Comparison of ENCODE assay signal across 15 cellular contexts in the genomic region with DNA sequence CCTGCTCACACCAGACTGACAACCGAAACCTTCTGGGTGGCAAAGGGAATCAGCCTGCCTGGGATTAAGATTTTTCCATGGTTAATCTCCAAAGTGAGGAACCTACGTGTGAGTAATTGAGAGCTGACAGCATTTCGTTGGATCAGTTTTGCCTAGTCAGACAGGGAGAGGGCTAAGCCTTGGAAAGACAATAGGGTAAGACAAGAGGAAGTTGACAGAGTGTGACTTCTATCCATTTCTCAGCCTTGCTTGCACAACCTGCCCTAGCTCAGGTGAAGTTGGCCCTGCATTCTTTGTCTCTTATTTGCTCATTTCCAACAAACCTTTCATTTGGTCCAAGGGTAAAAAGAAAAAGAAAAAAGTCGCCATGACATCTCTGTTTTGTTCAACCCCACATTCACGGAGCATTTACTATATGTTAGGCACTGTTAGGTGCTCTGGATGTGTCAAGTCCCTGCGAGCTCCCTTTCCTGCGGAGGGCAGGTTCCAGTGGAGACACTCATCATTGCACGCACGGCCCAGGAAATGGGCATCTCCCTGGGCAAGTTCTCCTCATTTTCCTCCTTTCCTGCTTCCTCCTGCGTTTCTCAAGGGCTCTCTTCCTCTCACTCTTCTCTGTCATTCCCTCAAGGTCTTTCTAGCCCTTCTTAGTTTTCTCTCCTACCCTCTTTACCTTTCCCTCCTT. TPM values are rescaled to one million over a fixed set of nuclear protein-coding genes. Genes with fewer than 3 reads are reported as not detected.
DNase-seq lines count a peak whose midpoint lies in the region; ATAC-seq and TF ChIP-seq lines count a peak whose summit lies in the region.
"Had no signal": no experiment of that assay in that cellular context is flagged by ENCODE, and none has a peak within 500 bp of the region (broad histone marks: within the 10 kb centered on the region; RNA-seq: fewer than 3 reads in every experiment).

No MANE protein-coding gene starts in this region.

- peak; percentile 78 for ATAC-seq in RWPE2 (ENCODE audit: low read depth)
- no peak for ATAC-seq in GM21367 (IDR thresholded peaks at IDR 0.05; ENCODE audit: unreplicated experiment)
- ATAC-seq: activated CD8-positive, alpha-beta T cell treated with anti-CD3 and anti-CD28 coated beads, Interleukin-2, amount 10 ng/mL, durations not matched to agents 7 days and 5 days; stimulated activated naive CD8-positive, alpha-beta T cell treated with anti-CD3 and anti-CD28 coated beads, Interleukin-15, Interleukin-2, amounts not matched to agents 100 U/mL and 50 U/mL, for 24 hours; T-cell had no signal

- no peak overlapping the region for H3K4me3 ChIP-seq in AG04450 (ENCODE audit: low read depth, low read length)
- H3K4me3 ChIP-seq in RWPE2 (ENCODE audit: severe bottlenecking), result no peak overlapping the region
- H3K4me3 ChIP-seq: dorsolateral prefrontal cortex had no signal

- CTCF ChIA-PET in AG04450 (lab: Charles Lee), result interaction anchor here (0.9 to 1.3 kb wide), 2 partner anchors 20 to 25 kb away, joined by 3 read pairs; no protein-coding TSS in a partner anchor

- H3K4me1 Mint-ChIP-seq in progenitor cell of endocrine pancreas (ENCODE audit: low read depth), result peaks cover 51% of the 10 kb centered on the region
- H3K4me1 Mint-ChIP-seq: activated naive CD4-positive, alpha-beta T cell treated with anti-CD3 and anti-CD28 coated beads, Interleukin-2, amount 10 ng/mL, durations not matched to agents 7 days and 5 days; naive B cell; T-cell had no signal

- POLR2A ChIA-PET in AG04450 (lab: Yijun Ruan, JAX), result interaction anchor here (0.7 kb wide), 1 partner anchor 26 kb away, joined by 3 read pairs; no protein-coding TSS in a partner anchor

- peaks cover 2% of the 10 kb centered on the region for H3K36me3 Mint-ChIP-seq in progenitor cell of endocrine pancreas (ENCODE audit: insufficient read depth)
- H3K36me3 Mint-ChIP-seq: activated naive CD4-positive, alpha-beta T cell treated with anti-CD3 and anti-CD28 coated beads, Interleukin-2, amount 10 ng/mL, durations not matched to agents 7 days and 5 days; naive B cell; T-cell had no signal

- H3K9me3 Mint-ChIP-seq in progenitor cell of endocrine pancreas (ENCODE audit: low read depth), result no peaks in the 10 kb centered on the region
- H3K9me3 Mint-ChIP-seq: activated naive CD4-positive, alpha-beta T cell treated with anti-CD3 and anti-CD28 coated beads, Interleukin-2, amount 10 ng/mL, durations not matched to agents 7 days and 5 days; T-cell had no signal

- H3K4me3 Mint-ChIP-seq in progenitor cell of endocrine pancreas (ENCODE audit: low read depth), result no peak overlapping the region
- H3K4me3 Mint-ChIP-seq: activated CD8-positive, alpha-beta T cell treated with anti-CD3 and anti-CD28 coated beads, Interleukin-2, amount 10 ng/mL, durations not matched to agents 7 days and 5 days; activated naive CD4-positive, alpha-beta T cell treated with anti-CD3 and anti-CD28 coated beads, Interleukin-2, amount 10 ng/mL, durations not matched to agents 7 days and 5 days; naive B cell; T-cell had no signal

- peaks cover 66% of the 10 kb centered on the region for H3K4me1 ChIP-seq in RWPE2 (ENCODE audit: insufficient read depth, poor library complexity, severe bottlenecking)

- H3K27me3 Mint-ChIP-seq in progenitor cell of endocrine pancreas, result no peaks in the 10 kb centered on the region

- TF ChIP-seq CTCF in AG04450 (IDR thresholded peaks at IDR 0.05; ENCODE audit: low read depth, low read length) (no peak), RWPE2 (IDR thresholded peaks at IDR 0.05; ENCODE audit: poor library complexity, severe bottlenecking) (no peak), progenitor cell of endocrine pancreas (IDR thresholded peaks at IDR 0.05; ENCODE audit: unreplicated experiment) (no peak)

- H3K9me3 ChIP-seq in AG04450 (ENCODE audit: control insufficient read depth, insufficient read depth, low read length) (no peaks in the 10 kb centered on the region), RWPE2 (ENCODE audit: severe bottlenecking) (no peaks in the 10 kb centered on the region)

- H3K36me3 ChIP-seq in RWPE2 (ENCODE audit: low read depth), result peaks cover 5% of the 10 kb centered on the region; the same call in 1 of the 2 replicates

- peak overlapping the region; percentile 91 for H3K27ac Mint-ChIP-seq in progenitor cell of endocrine pancreas
- H3K27ac Mint-ChIP-seq: activated CD8-positive, alpha-beta T cell treated with anti-CD3 and anti-CD28 coated beads, Interleukin-2, amount 10 ng/mL, durations not matched to agents 7 days and 5 days; activated naive CD4-positive, alpha-beta T cell treated with anti-CD3 and anti-CD28 coated beads, Interleukin-2, amount 10 ng/mL, durations not matched to agents 7 days and 5 days; naive B cell; T-cell had no signal

- DNase-seq in AG04450 (ENCODE audit: low read depth, low spot score) (no peak), RWPE2 (ENCODE audit: low spot score) (peak; percentile 75), epithelial cell of prostate (ENCODE audit: low read depth, low spot score) (peak; percentile 55), progenitor cell of endocrine pancreas (ENCODE audit: low spot score, unreplicated experiment) (no peak), NCI-H1694 treated with DMSO at 0.1 percent for 48 hours (lab: John Stamatoyannopoulos, UW) (no peak), cortex of kidney (lab: John Stamatoyannopoulos, UW) (no peak), NCI-H69 (lab: John Stamatoyannopoulos, UW) (no peak)
- DNase-seq: activated CD8-positive, alpha-beta T cell treated with anti-CD3 and anti-CD28 coated beads, Interleukin-2, amount 10 ng/mL, durations not matched to agents 7 days and 5 days; activated naive CD4-positive, alpha-beta T cell treated with anti-CD3 and anti-CD28 coated beads, Interleukin-2, amount 10 ng/mL, durations not matched to agents 7 days and 5 days; dorsolateral prefrontal cortex; naive B cell; NCI-H526 treated with DMSO at 0.1 percent for 48 hours; stimulated activated naive CD8-positive, alpha-beta T cell treated with anti-CD3 and anti-CD28 coated beads, Interleukin-15, Interleukin-2, amounts not matched to agents 100 U/mL and 50 U/mL, for 24 hours; T-cell had no signal

- H3K27ac ChIP-seq in AG04450 (ENCODE audit: low read depth, low read length) (peak overlapping the region; percentile 31), RWPE2 (ENCODE audit: poor library complexity, severe bottlenecking) (peak overlapping the region; percentile 98), epithelial cell of prostate (peak overlapping the region; percentile 100)

- H3K27me3 ChIP-seq in AG04450 (ENCODE audit: control insufficient read depth, insufficient read depth, low read length), result no peaks in the 10 kb centered on the region
- H3K27me3 ChIP-seq in RWPE2 (ENCODE audit: insufficient read depth, poor library complexity, severe bottlenecking), result no peaks in the 10 kb centered on the region

RNA-seq across cellular contexts. Expression of gene KIRREL1, which starts 23.3 kb away (rescaled TPM):
- polyA plus RNA-seq in AG04450 (2011; rRNA removed), result 42.3 and 53.7 TPM in 2 replicates
- 96.0 and 123 TPM in 2 replicates for polyA minus RNA-seq in AG04450 (2011; rRNA and poly(A)+ RNA removed)
- 43.8 and 46.3 TPM in 2 replicates for total RNA-seq in progenitor cell of endocrine pancreas
- total RNA-seq: activated CD8-positive, alpha-beta T cell treated with anti-CD3 and anti-CD28 coated beads, Interleukin-2, amount 10 ng/mL, durations not matched to agents 7 days and 5 days had no signal

Comparison
In these comparisons a context has a peak if more than half of its experiments do, and no peak if none do; other contexts are left out.
1. DNase-seq: peak in RWPE2 (single experiment) and epithelial cell of prostate (single experiment); none in AG04450 (single experiment), progenitor cell of endocrine pancreas (single experiment), NCI-H1694 treated with DMSO at 0.1 percent for 48 hours (single experiment), cortex of kidney (single experiment) and NCI-H69 (single experiment).
2. H3K27ac ChIP-seq: peak in every context shown above with its lines; median percentile 100 in epithelial cell of prostate; 98 in RWPE2; 31 in AG04450.